Comparison of ENCODE assay signal across 1 cellular context in the genomic region with DNA sequence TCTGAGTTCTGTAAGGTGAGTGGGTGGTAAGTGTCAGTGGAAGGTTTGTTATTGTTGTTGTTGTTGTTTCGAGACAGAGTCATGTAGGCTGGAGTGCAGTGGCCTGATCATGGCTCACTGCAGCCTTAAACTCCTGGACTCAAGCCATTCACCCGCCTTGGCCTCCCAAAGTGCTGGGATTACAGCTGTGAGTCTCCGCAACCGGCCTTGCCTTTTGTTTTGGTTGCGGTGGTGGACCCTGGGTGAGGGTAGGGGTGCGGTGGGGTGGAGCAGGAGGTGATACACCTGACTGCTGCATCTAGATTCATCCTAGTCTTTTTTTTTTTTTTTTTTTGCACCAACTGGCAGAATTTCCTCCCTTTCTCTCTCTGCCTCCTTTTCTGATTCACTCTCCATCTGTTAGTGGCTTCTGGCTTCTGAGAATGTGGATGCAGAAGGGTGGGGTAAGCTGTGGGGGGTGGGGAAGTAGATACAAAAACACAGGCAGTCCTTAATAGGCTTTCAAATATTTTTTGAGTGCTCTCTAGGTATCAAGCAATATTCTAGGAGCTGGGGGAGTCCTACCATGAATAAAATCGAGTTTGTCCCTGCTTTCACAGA.
TF ChIP-seq lines count a peak whose summit lies in the region.

No MANE protein-coding gene starts in this region.

TF ChIP-seq in GM23338, 12 proteins besides CTCF, POLR2A, EP300 and RAD21 (continued from another document):
- TF ChIP-seq REST (IDR thresholded peaks at IDR 0.05; ENCODE audit: unreplicated experiment) (no peak), EZH2 (IDR thresholded peaks at IDR 0.05; ENCODE audit: low read depth, unreplicated experiment) (no peak), ZNF331 (CRISPR knock-in tag; IDR thresholded peaks at IDR 0.05; ENCODE audit: low read depth) (no peak), ETS1 (IDR thresholded peaks at IDR 0.05) (no peak), JUNB (IDR thresholded peaks at IDR 0.05; ENCODE audit: unreplicated experiment) (no peak), EZH2phosphoT487 (IDR thresholded peaks at IDR 0.05; ENCODE audit: unreplicated experiment) (no peak), CREB1 (CRISPR knock-in tag; IDR thresholded peaks at IDR 0.05; ENCODE audit: low read depth) (no peak)
- TF ChIP-seq, protein P1, sequence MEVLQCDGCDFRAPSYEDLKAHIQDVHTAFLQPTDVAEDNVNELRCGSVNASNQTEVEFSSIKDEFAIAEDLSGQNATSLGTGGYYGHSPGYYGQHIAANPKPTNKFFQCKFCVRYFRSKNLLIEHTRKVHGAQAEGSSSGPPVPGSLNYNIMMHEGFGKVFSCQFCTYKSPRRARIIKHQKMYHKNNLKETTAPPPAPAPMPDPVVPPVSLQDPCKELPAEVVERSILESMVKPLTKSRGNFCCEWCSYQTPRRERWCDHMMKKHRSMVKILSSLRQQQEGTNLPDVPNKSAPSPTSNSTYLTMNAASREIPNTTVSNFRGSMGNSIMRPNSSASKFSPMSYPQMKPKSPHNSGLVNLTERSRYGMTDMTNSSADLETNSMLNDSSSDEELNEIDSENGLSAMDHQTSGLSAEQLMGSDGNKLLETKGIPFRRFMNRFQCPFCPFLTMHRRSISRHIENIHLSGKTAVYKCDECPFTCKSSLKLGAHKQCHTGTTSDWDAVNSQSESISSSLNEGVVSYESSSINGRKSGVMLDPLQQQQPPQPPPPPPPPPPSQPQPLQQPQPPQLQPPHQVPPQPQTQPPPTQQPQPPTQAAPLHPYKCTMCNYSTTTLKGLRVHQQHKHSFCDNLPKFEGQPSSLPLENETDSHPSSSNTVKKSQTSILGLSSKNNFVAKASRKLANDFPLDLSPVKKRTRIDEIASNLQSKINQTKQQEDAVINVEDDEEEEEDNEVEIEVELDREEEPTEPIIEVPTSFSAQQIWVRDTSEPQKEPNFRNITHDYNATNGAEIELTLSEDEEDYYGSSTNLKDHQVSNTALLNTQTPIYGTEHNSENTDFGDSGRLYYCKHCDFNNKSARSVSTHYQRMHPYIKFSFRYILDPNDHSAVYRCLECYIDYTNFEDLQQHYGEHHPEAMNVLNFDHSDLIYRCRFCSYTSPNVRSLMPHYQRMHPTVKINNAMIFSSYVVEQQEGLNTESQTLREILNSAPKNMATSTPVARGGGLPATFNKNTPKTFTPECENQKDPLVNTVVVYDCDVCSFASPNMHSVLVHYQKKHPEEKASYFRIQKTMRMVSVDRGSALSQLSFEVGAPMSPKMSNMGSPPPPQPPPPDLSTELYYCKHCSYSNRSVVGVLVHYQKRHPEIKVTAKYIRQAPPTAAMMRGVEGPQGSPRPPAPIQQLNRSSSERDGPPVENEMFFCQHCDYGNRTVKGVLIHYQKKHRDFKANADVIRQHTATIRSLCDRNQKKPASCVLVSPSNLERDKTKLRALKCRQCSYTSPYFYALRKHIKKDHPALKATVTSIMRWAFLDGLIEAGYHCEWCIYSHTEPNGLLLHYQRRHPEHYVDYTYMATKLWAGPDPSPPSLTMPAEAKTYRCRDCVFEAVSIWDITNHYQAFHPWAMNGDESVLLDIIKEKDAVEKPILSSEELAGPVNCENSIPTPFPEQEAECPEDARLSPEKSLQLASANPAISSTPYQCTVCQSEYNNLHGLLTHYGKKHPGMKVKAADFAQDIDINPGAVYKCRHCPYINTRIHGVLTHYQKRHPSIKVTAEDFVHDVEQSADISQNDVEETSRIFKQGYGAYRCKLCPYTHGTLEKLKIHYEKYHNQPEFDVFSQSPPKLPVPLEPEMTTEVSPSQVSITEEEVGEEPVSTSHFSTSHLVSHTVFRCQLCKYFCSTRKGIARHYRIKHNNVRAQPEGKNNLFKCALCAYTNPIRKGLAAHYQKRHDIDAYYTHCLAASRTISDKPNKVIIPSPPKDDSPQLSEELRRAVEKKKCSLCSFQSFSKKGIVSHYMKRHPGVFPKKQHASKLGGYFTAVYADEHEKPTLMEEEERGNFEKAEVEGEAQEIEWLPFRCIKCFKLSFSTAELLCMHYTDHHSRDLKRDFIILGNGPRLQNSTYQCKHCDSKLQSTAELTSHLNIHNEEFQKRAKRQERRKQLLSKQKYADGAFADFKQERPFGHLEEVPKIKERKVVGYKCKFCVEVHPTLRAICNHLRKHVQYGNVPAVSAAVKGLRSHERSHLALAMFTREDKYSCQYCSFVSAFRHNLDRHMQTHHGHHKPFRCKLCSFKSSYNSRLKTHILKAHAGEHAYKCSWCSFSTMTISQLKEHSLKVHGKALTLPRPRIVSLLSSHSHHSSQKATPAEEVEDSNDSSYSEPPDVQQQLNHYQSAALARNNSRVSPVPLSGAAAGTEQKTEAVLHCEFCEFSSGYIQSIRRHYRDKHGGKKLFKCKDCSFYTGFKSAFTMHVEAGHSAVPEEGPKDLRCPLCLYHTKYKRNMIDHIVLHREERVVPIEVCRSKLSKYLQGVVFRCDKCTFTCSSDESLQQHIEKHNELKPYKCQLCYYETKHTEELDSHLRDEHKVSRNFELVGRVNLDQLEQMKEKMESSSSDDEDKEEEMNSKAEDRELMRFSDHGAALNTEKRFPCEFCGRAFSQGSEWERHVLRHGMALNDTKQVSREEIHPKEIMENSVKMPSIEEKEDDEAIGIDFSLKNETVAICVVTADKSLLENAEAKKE (CRISPR knock-in tag; IDR thresholded peaks at IDR 0.05): no peak
